Comparison of ENCODE assay signal across 8 cellular contexts in genomic region chr1:202531472-202532070, GRCh38.
A peak's percentile ranks its signal among the peaks of the same experiment; 100 is the strongest.
DNase-seq lines count a peak whose midpoint lies in the region; ATAC-seq, FAIRE-seq and TF ChIP-seq lines count a peak whose summit lies in the region.
"Not testable (repeated sequence)": the region's sequence is repeated elsewhere in the genome, so short reads cannot be mapped to it uniquely, and the experiment has no call there.

No MANE protein-coding gene starts in this region.

- FAIRE-seq in GM12878 (lab: Jason Lieb, UNC), result not testable (repeated sequence)

- not testable (repeated sequence) for TF ChIP-seq RAD21 in GM12878 (IDR thresholded peaks at IDR 0.05; ENCODE audit: insufficient read depth, low read depth, low read length)

- peak; percentile 75 for ATAC-seq in GM12878

- CTCF ChIA-PET in Calu3 (lab: Charles Lee); GM12878 (lab: Yijun Ruan, JAX): not testable (repeated sequence)

- not testable (repeated sequence) for TF ChIP-seq EP300 in GM12878 (IDR thresholded peaks at IDR 0.05; ENCODE audit: borderline replicate concordance in 1 of 2, control insufficient read depth in 1 of 2, low read depth in 2 of 2, low read length in 2 of 2); sigmoid colon (IDR thresholded peaks at IDR 0.05)

- not testable (repeated sequence) for H3K4me3 ChIP-seq in GM12878, hepatocyte, sigmoid colon

- RAD21 ChIA-PET in GM12878 (lab: Charles Lee; ENCODE audit: unreplicated experiment), result not testable (repeated sequence)

- intact Hi-C loops in Calu3 (cut with micrococcal nuclease; ENCODE audit: unreplicated experiment); sigmoid colon (cut with DNase I): not testable (repeated sequence)
- intact Hi-C loops in GM12878 (cut with micrococcal nuclease; ENCODE audit: unreplicated experiment), result loop anchor here (2.0 kb wide), 1 partner anchor 35 kb away; no protein-coding TSS in a partner anchor

- not testable (repeated sequence) for H3K79me2 ChIP-seq in GM12878 (ENCODE audit: control insufficient read depth, insufficient read depth, low read length); hepatocyte

- 2% methylated on average over 3 of the region's 3 CpGs for WGBS in GM12878 (ENCODE audit: insufficient coverage, insufficient replicate concordance, low lambda C conversion rate, missing lambda C conversion rate)
- 92% methylated on average over 3 of the region's 3 CpGs for WGBS in hepatocyte (ENCODE audit: low lambda C conversion rate, missing lambda C conversion rate)
- WGBS in sigmoid colon, 2 donors, result 80 to 90% methylated on average over 3 of the region's 3 CpGs

- H2AFZ ChIP-seq in GM12878 (ENCODE audit: control insufficient read depth, low read depth, low read length); hepatocyte: not testable (repeated sequence)

- H3K27me3 ChIP-seq in GM12878 (replicated peaks in 1 of 2; ENCODE audit: control insufficient read depth in 2 of 2, insufficient read depth in 2 of 2, low read length in 1 of 2); hepatocyte; sigmoid colon: not testable (repeated sequence)

- H3K36me3 ChIP-seq in GM12878 (ENCODE audit: control insufficient read depth in 2 of 2, insufficient read depth in 2 of 2, low read length in 1 of 2); hepatocyte (replicated peaks; ENCODE audit: insufficient read depth, low read depth); sigmoid colon: not testable (repeated sequence)

- not testable (repeated sequence) for H3K27me3 Mint-ChIP-seq in Calu3 (ENCODE audit: unreplicated experiment); type B pancreatic cell

- not testable (repeated sequence) for DNase-seq in Calu3; GM12878 (ENCODE audit: low read depth, low spot score); epithelial cell of prostate (ENCODE audit: low read depth, low spot score); hepatocyte (ENCODE audit: low spot score); sigmoid colon; type B pancreatic cell (ENCODE audit: extremely low spot score, unreplicated experiment)
- DNase-seq in M059J (ENCODE audit: low read depth) (peak; percentile 55), SK-MEL-5 (ENCODE audit: low read depth, low spot score) (peak; percentile 70)

- H3K27ac ChIP-seq in GM12878 (ENCODE audit: control insufficient read depth, insufficient read depth) (peak overlapping the region; percentile 39; the same call in 1 of the 2 replicates), epithelial cell of prostate (peak overlapping the region; percentile 37), hepatocyte (peak overlapping the region; percentile 75), sigmoid colon (peak overlapping the region; percentile 1 to 63 (median 48))

- peak overlapping the region; percentile 55 for H3K4me2 ChIP-seq in GM12878 (ENCODE audit: control insufficient read depth, insufficient read depth)
- not testable (repeated sequence) for H3K4me2 ChIP-seq in hepatocyte

- H3K27ac Mint-ChIP-seq in Calu3 (ENCODE audit: unreplicated experiment) (peak overlapping the region; percentile 74), type B pancreatic cell (peak overlapping the region; percentile 84)

- H3K9me3 ChIP-seq in GM12878 (replicated peaks; ENCODE audit: control insufficient read depth, insufficient read depth, low read length); hepatocyte (ENCODE audit: low read depth); sigmoid colon: not testable (repeated sequence)

- not testable (repeated sequence) for H3K4me1 ChIP-seq in GM12878 (ENCODE audit: control insufficient read depth, insufficient read depth, low read length); hepatocyte (ENCODE audit: insufficient read depth)
- H3K4me1 ChIP-seq in sigmoid colon, result peaks cover 0 to 32% (median 4%) of the 10 kb centered on the region in 4 donors

- TF ChIP-seq CTCF in Calu3 (IDR thresholded peaks at IDR 0.05; ENCODE audit: unreplicated experiment); GM12878 (IDR thresholded peaks at IDR 0.05 in 2 of 3, conservative IDR thresholded peaks at IDR 0.05 in 1 of 3; ENCODE audit: control insufficient read depth in 2 of 3, extremely low read depth in 1 of 3, insufficient read depth in 1 of 3, low read depth in 3 of 3, low read length in 3 of 3); hepatocyte (IDR thresholded peaks at IDR 0.05; ENCODE audit: poor library complexity); sigmoid colon (IDR thresholded peaks at IDR 0.05); type B pancreatic cell (conservative IDR thresholded peaks at IDR 0.05): not testable (repeated sequence)

- BruUV-seq in Calu3 (replicated peaks; lab: Mats Ljungman, UMichigan), result TSS peak; percentile 100
- TSS peak; percentile 90 for BruUV-seq in GM12878 (replicated peaks; lab: Mats Ljungman, UMichigan)

- H3K9me2 ChIP-seq in hepatocyte (replicated peaks; ENCODE audit: insufficient read depth), result not testable (repeated sequence)

- not testable (repeated sequence) for H3K9me3 Mint-ChIP-seq in Calu3 (ENCODE audit: low read depth, unreplicated experiment); type B pancreatic cell

- SMC1A ChIA-PET in GM12878 (lab: Charles Lee; ENCODE audit: uncharacterized antibody, unreplicated experiment), result interaction anchor here (1.2 kb wide), 1 partner anchor 13 kb away, joined by 4 read pairs; no protein-coding TSS in a partner anchor

- POLR2A ChIA-PET in GM12878 (lab: Charles Lee), result not testable (repeated sequence)

- H3K4me1 Mint-ChIP-seq in Calu3 (ENCODE audit: low read depth, unreplicated experiment), result peaks cover 25% of the 10 kb centered on the region
- not testable (repeated sequence) for H3K4me1 Mint-ChIP-seq in type B pancreatic cell (ENCODE audit: unreplicated experiment)

- peak overlapping the region; percentile 8 for H3K4me3 Mint-ChIP-seq in Calu3 (ENCODE audit: low read depth, unreplicated experiment)
- H3K4me3 Mint-ChIP-seq in type B pancreatic cell, result not testable (repeated sequence)

- H3K9ac ChIP-seq in GM12878 (ENCODE audit: control insufficient read depth, insufficient read depth, low read length), result not testable (repeated sequence)

- not testable (repeated sequence) for TF ChIP-seq POLR2A in GM12878 (IDR thresholded peaks at IDR 0.05; ENCODE audit: low read depth, low read length); sigmoid colon (IDR thresholded peaks at IDR 0.05)

- H3K36me3 Mint-ChIP-seq in Calu3 (ENCODE audit: insufficient read depth, unreplicated experiment); type B pancreatic cell: not testable (repeated sequence)

- H4K20me1 ChIP-seq in GM12878 (ENCODE audit: control insufficient read depth, insufficient read depth); hepatocyte (ENCODE audit: insufficient read depth, poor library complexity, severe bottlenecking): not testable (repeated sequence)

- in situ Hi-C loops in SK-MEL-5 (cut with HindIII; ENCODE audit: low pct_unique_long_range_greater_than_20kb, low sequenced_read_pairs); GM12878 (cut with MboI): not testable (repeated sequence)

TF ChIP-seq in GM12878, 131 proteins besides CTCF, POLR2A, EP300 and RAD21:
- TF ChIP-seq NFIC (IDR thresholded peaks at IDR 0.05; ENCODE audit: low read depth, low read length), result peak; percentile 42; the same call in 1 of the 2 replicates
- peak; percentile 66 for TF ChIP-seq RUNX3 (IDR thresholded peaks at IDR 0.05; ENCODE audit: low read length)
- TF ChIP-seq IKZF2 (IDR thresholded peaks at IDR 0.05), result 0 out of 4 replicates have a peak, but pooled peaks have one; percentile 22 to 24
- TF ChIP-seq SPI1 (IDR thresholded peaks at IDR 0.05; ENCODE audit: borderline replicate concordance, insufficient read depth, low read depth, low read length), result peak; percentile 43; the same call in 1 of the 2 replicates
- TF ChIP-seq JUNB (IDR thresholded peaks at IDR 0.05), result peak; percentile 59
TF ChIP-seq in GM12878: peak in this region for 5; not testable (repeated sequence) for 126.
